ENCODE assay signal across 17 cellular contexts in the genomic region with DNA sequence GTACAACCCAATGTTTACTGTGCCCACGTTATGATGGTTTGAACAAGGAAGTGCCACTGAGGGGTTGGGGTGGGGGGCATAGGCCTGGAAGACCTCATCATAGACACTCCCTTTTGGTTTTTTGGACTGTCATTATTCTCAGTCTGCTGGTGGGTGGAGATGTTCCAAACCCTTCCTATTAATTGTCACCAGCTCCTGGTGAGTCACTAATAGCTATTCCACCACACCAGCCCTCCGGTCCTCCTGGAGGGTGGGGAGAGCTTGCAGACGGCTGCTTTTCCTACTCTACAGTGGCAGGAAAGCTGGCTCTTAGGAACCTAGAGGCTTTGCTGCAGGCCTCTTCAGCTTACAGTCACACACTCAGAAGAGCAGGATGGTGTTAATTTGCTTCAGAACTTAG. TPM values are rescaled to one million over a fixed set of nuclear protein-coding genes. Genes with fewer than 3 reads are reported as not detected.
DNase-seq lines count a peak whose midpoint lies in the region; ATAC-seq, FAIRE-seq and TF ChIP-seq lines count a peak whose summit lies in the region.
"Had no signal": no experiment of that assay in that cellular context is flagged by ENCODE, and none has a peak within 500 bp of the region (broad histone marks: within the 10 kb centered on the region; RNA-seq: fewer than 3 reads in every experiment).

No MANE protein-coding gene starts in this region.

- H3K4me3 Mint-ChIP-seq in activated CD8-positive, alpha-beta T cell treated with anti-CD3 and anti-CD28 coated beads, Interleukin-2, amount 10 ng/mL, durations not matched to agents 7 days and 5 days = no peak overlapping the region
- no peak overlapping the region for H3K4me3 Mint-ChIP-seq in activated CD8-positive, alpha-beta T cell treated with anti-CD3 and anti-CD28 coated beads for 36 hours
- H3K4me3 Mint-ChIP-seq: mesothelial cell of epicardium had no signal

- no peaks in the 10 kb centered on the region for H3K79me2 ChIP-seq in smooth muscle cell (ENCODE audit: low read depth)

- H3K9me3 Mint-ChIP-seq in activated CD8-positive, alpha-beta T cell treated with anti-CD3 and anti-CD28 coated beads, Interleukin-2, amount 10 ng/mL, durations not matched to agents 7 days and 5 days (ENCODE audit: insufficient read depth) = no peaks in the 10 kb centered on the region
- no peaks in the 10 kb centered on the region for H3K9me3 Mint-ChIP-seq in activated CD8-positive, alpha-beta T cell treated with anti-CD3 and anti-CD28 coated beads for 36 hours
- H3K9me3 Mint-ChIP-seq: mesothelial cell of epicardium had no signal

- no peaks in the 10 kb centered on the region for H3K27me3 ChIP-seq in RWPE2 (ENCODE audit: insufficient read depth, poor library complexity, severe bottlenecking)
- no peaks in the 10 kb centered on the region for H3K27me3 ChIP-seq in esophagus squamous epithelium
- no peaks in the 10 kb centered on the region for H3K27me3 ChIP-seq in smooth muscle cell (ENCODE audit: low read depth)

- POLR2A ChIA-PET in activated CD8-positive, alpha-beta T cell treated with anti-CD3 and anti-CD28 coated beads, Interleukin-2, amount 10 ng/mL, durations not matched to agents 7 days and 5 days (lab: Charles Lee) = interaction anchor here (0.6 to 3.3 kb wide), 7 partner anchors 9 to 119 kb away, joined by 3 to 36 read pairs (median 5); partner anchors contain the start of genes CNBP, COPG1 and RAB43
- POLR2A ChIA-PET in activated CD8-positive, alpha-beta T cell treated with anti-CD3 and anti-CD28 coated beads for 36 hours (lab: Charles Lee) = interaction anchor here (0.7 to 2.5 kb wide), 3 partner anchors 58 to 181 kb away, joined by 3 to 10 read pairs (median 4); a partner anchor contains a TSS

- 6 to 23% methylated on average over 2 of the region's 3 CpGs for whole genome bisulfite sequencing in esophagus squamous epithelium, 2 donors
- 30% methylated on average over 3 of the region's 3 CpGs for WGBS in smooth muscle cell (ENCODE audit: low lambda C conversion rate)

- peaks cover 22% of the 10 kb centered on the region for H3K4me1 ChIP-seq in RWPE2 (ENCODE audit: insufficient read depth, poor library complexity, severe bottlenecking)
- peaks cover 16 to 34% (median 17%) of the 10 kb centered on the region in 3 donors for H3K4me1 ChIP-seq in esophagus squamous epithelium
- H3K4me1 ChIP-seq in smooth muscle cell (ENCODE audit: low read depth) = no peaks in the 10 kb centered on the region
- H3K4me1 ChIP-seq: HAP-1, parathyroid adenoma had no signal

- FAIRE-seq in frontal cortex (lab: Jason Lieb, UNC) = no peak

- TF ChIP-seq POLR2A in esophagus squamous epithelium (IDR thresholded peaks at IDR 0.05) = no peak

- H3K4me1 Mint-ChIP-seq in activated CD8-positive, alpha-beta T cell treated with anti-CD3 and anti-CD28 coated beads, Interleukin-2, amount 10 ng/mL, durations not matched to agents 7 days and 5 days (ENCODE audit: low read depth) = peaks cover 45% of the 10 kb centered on the region
- peaks cover 20% of the 10 kb centered on the region for H3K4me1 Mint-ChIP-seq in activated CD8-positive, alpha-beta T cell treated with anti-CD3 and anti-CD28 coated beads for 36 hours (ENCODE audit: low read depth)

- H3F3A ChIP-seq in smooth muscle cell (ENCODE audit: low read depth) = no peaks in the 10 kb centered on the region

- peaks cover 8% of the 10 kb centered on the region for H3K36me3 Mint-ChIP-seq in activated CD8-positive, alpha-beta T cell treated with anti-CD3 and anti-CD28 coated beads, Interleukin-2, amount 10 ng/mL, durations not matched to agents 7 days and 5 days (ENCODE audit: low read depth)
- no peaks in the 10 kb centered on the region for H3K36me3 Mint-ChIP-seq in activated CD8-positive, alpha-beta T cell treated with anti-CD3 and anti-CD28 coated beads for 36 hours (ENCODE audit: low read depth)

- peak overlapping the region; percentile 45 for H3K4me2 ChIP-seq in smooth muscle cell

- CTCF ChIA-PET in activated CD8-positive, alpha-beta T cell treated with anti-CD3 and anti-CD28 coated beads, Interleukin-2, amount 10 ng/mL, durations not matched to agents 7 days and 5 days (lab: Charles Lee) = interaction anchor here (0.6 to 4.3 kb wide), 9 partner anchors 13 to 270 kb away, joined by 3 to 23 read pairs (median 4); partner anchors contain the start of gene CNBP
- CTCF ChIA-PET in activated CD8-positive, alpha-beta T cell treated with anti-CD3 and anti-CD28 coated beads for 36 hours (lab: Charles Lee) = interaction anchor here (1.1 to 2.6 kb wide), 5 partner anchors 11 to 270 kb away, joined by 3 to 14 read pairs (median 4); no protein-coding TSS in a partner anchor

- peaks cover 5% of the 10 kb centered on the region for H4K20me1 ChIP-seq in smooth muscle cell (ENCODE audit: low read depth)

- no peak overlapping the region for H2AFZ ChIP-seq in smooth muscle cell (ENCODE audit: low read depth)
- H2AFZ ChIP-seq: parathyroid adenoma had no signal

- ATAC-seq in activated CD8-positive, alpha-beta T cell treated with anti-CD3 and anti-CD28 coated beads, Interleukin-2, amount 10 ng/mL, durations not matched to agents 7 days and 5 days = no peak
- ATAC-seq in activated CD8-positive, alpha-beta T cell treated with anti-CD3 and anti-CD28 coated beads for 36 hours = no peak
- ATAC-seq in RWPE2 (ENCODE audit: low read depth) = peak; percentile 40; the same call in 2 of the 3 replicates

- H3K36me3 ChIP-seq in RWPE2 (ENCODE audit: low read depth) (no peaks in the 10 kb centered on the region), esophagus squamous epithelium (no peaks in the 10 kb centered on the region), smooth muscle cell (ENCODE audit: low read depth) (no peaks in the 10 kb centered on the region)
- H3K36me3 ChIP-seq: HAP-1 had no signal

- DNase-seq in activated CD8-positive, alpha-beta T cell treated with anti-CD3 and anti-CD28 coated beads, Interleukin-2, amount 10 ng/mL, durations not matched to agents 7 days and 5 days = no peak
- no peak for DNase-seq in activated CD8-positive, alpha-beta T cell treated with anti-CD3 and anti-CD28 coated beads for 36 hours
- DNase-seq in RWPE2 (ENCODE audit: low spot score) = no peak
- DNase-seq in esophagus squamous epithelium (lab: John Stamatoyannopoulos, UW) = no peak
- no peak for DNase-seq in smooth muscle cell (lab: John Stamatoyannopoulos, UW; ENCODE audit: unreplicated experiment)
- DNase-seq in NCI-H187 (lab: John Stamatoyannopoulos, UW) = no peak
- DNase-seq in frontal cortex (ENCODE audit: low spot score in 2 of 2) = no peak
- no peak for DNase-seq in stimulated activated CD8-positive, alpha-beta memory T cell treated with anti-CD3 and anti-CD28 coated beads, Interleukin-4, amount 100 ng/mL, for 48 hours
- DNase-seq: activated naive CD4-positive, alpha-beta T cell treated with Interleukin-2 at 50 U/mL for 16 hours; AML-193; cerebellar nuclear complex; erythroblast; MM.1S; stimulated activated CD4-positive, alpha-beta T cell treated with anti-CD3 and anti-CD28 coated beads, Interleukin-15, amount 100 ng/mL, for 24 hours had no signal

- H3K4me3 ChIP-seq in RWPE2 (ENCODE audit: severe bottlenecking) (no peak overlapping the region), esophagus squamous epithelium (no peak overlapping the region), smooth muscle cell (no peak overlapping the region)
- H3K4me3 ChIP-seq: HAP-1 had no signal

- H3K27me3 Mint-ChIP-seq in activated CD8-positive, alpha-beta T cell treated with anti-CD3 and anti-CD28 coated beads, Interleukin-2, amount 10 ng/mL, durations not matched to agents 7 days and 5 days (ENCODE audit: low read depth) = no peaks in the 10 kb centered on the region
- H3K27me3 Mint-ChIP-seq in activated CD8-positive, alpha-beta T cell treated with anti-CD3 and anti-CD28 coated beads for 36 hours = no peaks in the 10 kb centered on the region

- H3K27ac Mint-ChIP-seq in activated CD8-positive, alpha-beta T cell treated with anti-CD3 and anti-CD28 coated beads, Interleukin-2, amount 10 ng/mL, durations not matched to agents 7 days and 5 days = peak overlapping the region; percentile 93
- H3K27ac Mint-ChIP-seq in activated CD8-positive, alpha-beta T cell treated with anti-CD3 and anti-CD28 coated beads for 36 hours = no peak overlapping the region
- H3K27ac Mint-ChIP-seq: mesothelial cell of epicardium had no signal

- intact Hi-C loops in activated CD8-positive, alpha-beta T cell treated with anti-CD3 and anti-CD28 coated beads for 36 hours (cut with micrococcal nuclease) = no loop called here
- intact Hi-C loops in esophagus squamous epithelium (cut with DNase I) = loop anchor here (10.0 kb wide), 1 partner anchor 266 kb away; no protein-coding TSS in a partner anchor

- peak overlapping the region; percentile 19 for H3K27ac ChIP-seq in RWPE2 (ENCODE audit: poor library complexity, severe bottlenecking)
- peak overlapping the region; percentile 39 to 83 (median 62) for H3K27ac ChIP-seq in esophagus squamous epithelium
- H3K27ac ChIP-seq in smooth muscle cell (ENCODE audit: low read depth) = peak overlapping the region; percentile 9
- H3K27ac ChIP-seq: parathyroid adenoma had no signal

- no peak overlapping the region for H3K9ac ChIP-seq in smooth muscle cell (ENCODE audit: low read depth)
- H3K9ac ChIP-seq: parathyroid adenoma had no signal

- H3K9me3 ChIP-seq in RWPE2 (ENCODE audit: severe bottlenecking) (no peaks in the 10 kb centered on the region), esophagus squamous epithelium (no peaks in the 10 kb centered on the region), smooth muscle cell (replicated peaks; ENCODE audit: low read depth) (no peaks in the 10 kb centered on the region)
- H3K9me3 ChIP-seq: HAP-1 had no signal

- TF ChIP-seq CTCF in activated CD8-positive, alpha-beta T cell treated with anti-CD3 and anti-CD28 coated beads for 36 hours (IDR thresholded peaks at IDR 0.05) = no peak
- TF ChIP-seq CTCF in RWPE2 (IDR thresholded peaks at IDR 0.05; ENCODE audit: poor library complexity, severe bottlenecking) (no peak), esophagus squamous epithelium (IDR thresholded peaks at IDR 0.05) (no peak), smooth muscle cell (IDR thresholded peaks at IDR 0.05; ENCODE audit: borderline replicate concordance, insufficient read depth, poor library complexity, severe bottlenecking) (no peak)

RNA-seq across cellular contexts. Expression of gene COPG1, which starts 9.0 kb away (rescaled TPM):
- 100 to 1,000 TPM; 135 to 140 TPM for total RNA-seq in activated CD8-positive, alpha-beta T cell treated with anti-CD3 and anti-CD28 coated beads, Interleukin-2, amount 10 ng/mL, durations not matched to agents 7 days and 5 days
- 100 to 1,000 TPM; 114 to 118 TPM for total RNA-seq in activated CD8-positive, alpha-beta T cell treated with anti-CD3 and anti-CD28 coated beads for 36 hours
- total RNA-seq in esophagus squamous epithelium (100 to 1,000 TPM in 2 of 4 donors, 10 to 100 TPM in 2; 68.3 to 121 (median 104) TPM), smooth muscle cell (177 and 210 TPM in 2 replicates), frontal cortex (137 TPM)
- 228 and 265 TPM in 2 replicates for polyA plus RNA-seq in smooth muscle cell

RNA-seq across cellular contexts. Expression of gene HMCES, which starts 38.2 kb away (rescaled TPM):
- total RNA-seq in activated CD8-positive, alpha-beta T cell treated with anti-CD3 and anti-CD28 coated beads, Interleukin-2, amount 10 ng/mL, durations not matched to agents 7 days and 5 days = 10 to 100 TPM; 58.2 to 62.2 TPM
- 10 to 100 TPM; 54.5 to 57.8 TPM for total RNA-seq in activated CD8-positive, alpha-beta T cell treated with anti-CD3 and anti-CD28 coated beads for 36 hours
- total RNA-seq in esophagus squamous epithelium = 10 to 100 TPM; 24.2 to 32.7 (median 29.7) TPM
- 9.3 and 15.2 TPM in 2 replicates for total RNA-seq in smooth muscle cell
- 25.0 and 33.8 TPM in 2 replicates for polyA plus RNA-seq in smooth muscle cell
- 21.6 TPM for total RNA-seq in frontal cortex

RNA-seq across cellular contexts. Expression of gene CNBP, which starts 56.7 kb away (rescaled TPM):
- total RNA-seq in activated CD8-positive, alpha-beta T cell treated with anti-CD3 and anti-CD28 coated beads, Interleukin-2, amount 10 ng/mL, durations not matched to agents 7 days and 5 days = 100 to 1,000 TPM; 263 to 273 TPM
- total RNA-seq in activated CD8-positive, alpha-beta T cell treated with anti-CD3 and anti-CD28 coated beads for 36 hours = 100 to 1,000 TPM; 453 to 454 TPM
- total RNA-seq in esophagus squamous epithelium = 100 to 1,000 TPM; 209 to 435 (median 293) TPM
- 181 and 185 TPM in 2 replicates for total RNA-seq in smooth muscle cell
- 198 and 229 TPM in 2 replicates for polyA plus RNA-seq in smooth muscle cell
- 169 TPM for total RNA-seq in frontal cortex

Comparison
In these comparisons a context has a peak if more than half of its experiments do, and no peak if none do; other contexts are left out.
1. H3K27ac ChIP-seq: peak in every context shown above with its lines; median percentile 62 in esophagus squamous epithelium; 19 in RWPE2; 9 in smooth muscle cell.